In genomic region chr1:145252876-145253275, GRCh38 we compare ENCODE assay signal across 7 cellular contexts. TPM values are rescaled to one million over a fixed set of nuclear protein-coding genes. Genes with fewer than 3 reads are reported as not detected.
"Had no signal": no experiment of that assay in that cellular context is flagged by ENCODE, and none has a peak within 500 bp of the region (broad histone marks: within the 10 kb centered on the region; RNA-seq: fewer than 3 reads in every experiment).

No MANE protein-coding gene starts in this region.

RNA-seq across cellular contexts. Expression of gene PPIAL4D, which starts 10.9 kb away (rescaled TPM):
- total RNA-seq: GM23248, GM23338, H1, H4, H7, H9, HFFc6 had no signal
- polyA plus RNA-seq: GM23248, GM23338, H1 had no signal
